8 cellular contexts compared by ENCODE assay signal in the genomic region with DNA sequence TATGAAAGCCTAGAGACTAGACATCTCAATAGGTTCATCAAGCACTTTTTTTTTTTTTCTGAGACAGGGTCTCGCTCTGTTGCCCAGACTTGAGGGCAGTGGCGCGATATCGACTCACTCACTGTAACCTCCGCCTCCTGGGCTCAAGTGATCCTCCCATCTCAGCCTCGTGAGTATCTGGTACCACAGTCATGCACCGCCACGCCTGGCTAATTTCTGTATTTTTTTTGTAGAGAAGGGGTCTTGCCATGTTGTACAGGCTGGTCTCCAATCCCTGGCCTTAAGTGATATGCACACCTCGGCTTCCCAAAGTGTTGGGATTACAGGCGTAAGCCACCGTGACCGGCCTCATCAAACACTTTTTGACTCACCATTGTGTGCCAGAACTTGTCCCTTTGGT. TPM values are rescaled to one million over a fixed set of nuclear protein-coding genes. Genes with fewer than 3 reads are reported as not detected.
DNase-seq lines count a peak whose midpoint lies in the region; ATAC-seq and TF ChIP-seq lines count a peak whose summit lies in the region.

No MANE protein-coding gene starts in this region.

- no peaks in the 10 kb centered on the region for H3K9me3 Mint-ChIP-seq in activated T-helper 1 cell treated with anti-CD3 and anti-CD28 coated beads, Interleukin-12 subunit alpha, Interleukin-12 subunit beta, Interleukin-2, Interleukin-4 antibody, amounts not matched to agents 30 ng/mL and 10 ng/mL and 1 ng/mL, durations not matched to agents 14 hours and 24 hours and 36 hours

- H3K36me3 Mint-ChIP-seq in activated T-helper 1 cell treated with anti-CD3 and anti-CD28 coated beads, Interleukin-12 subunit alpha, Interleukin-12 subunit beta, Interleukin-2, Interleukin-4 antibody, amounts not matched to agents 30 ng/mL and 10 ng/mL and 1 ng/mL, durations not matched to agents 14 hours and 24 hours and 36 hours (ENCODE audit: low read depth) = peaks cover 24% of the 10 kb centered on the region

- no peak for TF ChIP-seq CTCF in heart left ventricle (IDR thresholded peaks at IDR 0.05)
- no peak for TF ChIP-seq CTCF in kidney epithelial cell (IDR thresholded peaks at IDR 0.05; ENCODE audit: insufficient read depth, low read length, poor library complexity, severe bottlenecking)
- TF ChIP-seq CTCF in tibial artery (IDR thresholded peaks at IDR 0.05) = no peak

- H3K27ac ChIP-seq in heart left ventricle (peak overlapping the region; percentile 24 to 85 (median 72)), tibial artery (peak overlapping the region; percentile 68 to 85)

- intact Hi-C loops in heart left ventricle (cut with DNase I) = loop anchor here in 5 of 10 donors (2.0 to 10.0 kb wide), 6 partner anchors 97 to 217 kb away; a partner anchor contains a TSS
- intact Hi-C loops in Right ventricle myocardium superior (cut with DNase I) = no loop called here
- intact Hi-C loops in activated T-helper 1 cell treated with anti-CD3 and anti-CD28 coated beads, Interleukin-12 subunit alpha, Interleukin-12 subunit beta, Interleukin-2, Interleukin-4 antibody, amounts not matched to agents 30 ng/mL and 10 ng/mL and 1 ng/mL, durations not matched to agents 14 hours and 24 hours and 36 hours (cut with micrococcal nuclease) = loop anchor here (1.0 to 5.0 kb wide), 6 partner anchors 11 to 165 kb away; a partner anchor contains a TSS
- intact Hi-C loops in tibial artery (cut with DNase I; ENCODE audit: low total_unique reads) = no loop called here

- DNase-seq in heart left ventricle = no peak
- no peak for DNase-seq in Right ventricle myocardium superior
- no peak for DNase-seq in activated T-helper 1 cell treated with anti-CD3 and anti-CD28 coated beads, Interleukin-12 subunit alpha, Interleukin-12 subunit beta, Interleukin-2, Interleukin-4 antibody, amounts not matched to agents 30 ng/mL and 10 ng/mL and 1 ng/mL, durations not matched to agents 14 hours and 24 hours and 36 hours (ENCODE audit: low spot score)
- no peak for DNase-seq in kidney epithelial cell (ENCODE audit: low read depth)
- no peak for DNase-seq in tibial artery
- DNase-seq in NCI-H2171 (lab: John Stamatoyannopoulos, UW) = no peak
- DNase-seq in NCI-H526 treated with DMSO at 0.1 percent for 48 hours (lab: John Stamatoyannopoulos, UW) = no peak
- DNase-seq in effector CD4-positive, alpha-beta T cell = no peak

- H3K9me3 ChIP-seq in heart left ventricle (no peaks in the 10 kb centered on the region), tibial artery (no peaks in the 10 kb centered on the region)

- H3K27me3 ChIP-seq in heart left ventricle (no peaks in the 10 kb centered on the region), kidney epithelial cell (ENCODE audit: control insufficient read depth, insufficient read depth, low read length) (no peaks in the 10 kb centered on the region), tibial artery (no peaks in the 10 kb centered on the region)

- H3K36me3 ChIP-seq in heart left ventricle (peaks cover 0 to 21% (median 17%) of the 10 kb centered on the region in 9 donors), kidney epithelial cell (ENCODE audit: control insufficient read depth, insufficient read depth, low read length) (peaks cover 1% of the 10 kb centered on the region), tibial artery (peaks cover 3 to 23% (median 18%) of the 10 kb centered on the region in 3 donors)

- peak overlapping the region; percentile 45 for H3K27ac Mint-ChIP-seq in activated T-helper 1 cell treated with anti-CD3 and anti-CD28 coated beads, Interleukin-12 subunit alpha, Interleukin-12 subunit beta, Interleukin-2, Interleukin-4 antibody, amounts not matched to agents 30 ng/mL and 10 ng/mL and 1 ng/mL, durations not matched to agents 14 hours and 24 hours and 36 hours

- ATAC-seq in heart left ventricle (peak in 3 of 4 donors; percentile 2 to 19 (median 7)), Right ventricle myocardium superior (ENCODE audit: poor library complexity) (no peak)

- peak overlapping the region; percentile 56 to 86 (median 70) for H3K4me3 ChIP-seq in heart left ventricle
- H3K4me3 ChIP-seq in kidney epithelial cell (ENCODE audit: low read depth, low read length) = peak overlapping the region; percentile 89
- peak overlapping the region; percentile 60 to 69 for H3K4me3 ChIP-seq in tibial artery

- peak overlapping the region; percentile 100 for H3K4me3 Mint-ChIP-seq in activated T-helper 1 cell treated with anti-CD3 and anti-CD28 coated beads, Interleukin-12 subunit alpha, Interleukin-12 subunit beta, Interleukin-2, Interleukin-4 antibody, amounts not matched to agents 30 ng/mL and 10 ng/mL and 1 ng/mL, durations not matched to agents 14 hours and 24 hours and 36 hours

- 74 to 79% (median 77%) methylated on average over 12 of the region's 12 CpGs for WGBS in heart left ventricle, 4 donors

- TF ChIP-seq POLR2A in heart left ventricle (IDR thresholded peaks at IDR 0.05) = no peak

- peaks cover 3 to 27% (median 14%) of the 10 kb centered on the region in 12 donors for H3K4me1 ChIP-seq in heart left ventricle
- peaks cover 0 to 15% (median 15%) of the 10 kb centered on the region in 4 donors for H3K4me1 ChIP-seq in tibial artery

- H3K4me1 Mint-ChIP-seq in activated T-helper 1 cell treated with anti-CD3 and anti-CD28 coated beads, Interleukin-12 subunit alpha, Interleukin-12 subunit beta, Interleukin-2, Interleukin-4 antibody, amounts not matched to agents 30 ng/mL and 10 ng/mL and 1 ng/mL, durations not matched to agents 14 hours and 24 hours and 36 hours (ENCODE audit: low read depth) = peaks cover 37% of the 10 kb centered on the region

- H3K27me3 Mint-ChIP-seq in activated T-helper 1 cell treated with anti-CD3 and anti-CD28 coated beads, Interleukin-12 subunit alpha, Interleukin-12 subunit beta, Interleukin-2, Interleukin-4 antibody, amounts not matched to agents 30 ng/mL and 10 ng/mL and 1 ng/mL, durations not matched to agents 14 hours and 24 hours and 36 hours (ENCODE audit: insufficient read depth) = no peaks in the 10 kb centered on the region

RNA-seq across cellular contexts. Expression of a gene that starts 0.6 kb away (rescaled TPM):
- total RNA-seq in heart left ventricle = 10 to 100 TPM in 8 of 9 donors, 1 to 10 TPM in 1; 8.8 to 30.1 (median 12.6) TPM
- polyA plus RNA-seq in heart left ventricle = 10 to 100 TPM; 21.6 to 67.5 TPM
- 15.9 TPM for total RNA-seq in Right ventricle myocardium superior
- total RNA-seq in activated T-helper 1 cell treated with anti-CD3 and anti-CD28 coated beads, Interleukin-12 subunit alpha, Interleukin-12 subunit beta, Interleukin-2, Interleukin-4 antibody, amounts not matched to agents 30 ng/mL and 10 ng/mL and 1 ng/mL, durations not matched to agents 14 hours and 24 hours and 36 hours = 102 and 104 TPM in 2 replicates
- total RNA-seq in kidney epithelial cell = 19.1 and 21.8 TPM in 2 replicates

RNA-seq across cellular contexts. Expression of a gene that starts 10.3 kb away (rescaled TPM):
- total RNA-seq in heart left ventricle (100 to 1,000 TPM in 5 of 9 donors, 10 to 100 TPM in 4; 87.4 to 141 (median 111) TPM), Right ventricle myocardium superior (115 TPM), kidney epithelial cell (83.8 and 115 TPM in 2 replicates)
- polyA plus RNA-seq in heart left ventricle = 100 to 1,000 TPM in 1 of 2 donors, 10 to 100 TPM in 1; 75.8 to 101 TPM
- total RNA-seq in activated T-helper 1 cell treated with anti-CD3 and anti-CD28 coated beads, Interleukin-12 subunit alpha, Interleukin-12 subunit beta, Interleukin-2, Interleukin-4 antibody, amounts not matched to agents 30 ng/mL and 10 ng/mL and 1 ng/mL, durations not matched to agents 14 hours and 24 hours and 36 hours = 77.8 and 78.0 TPM in 2 replicates

RNA-seq across cellular contexts. Expression of a gene that starts 17.3 kb away (rescaled TPM):
- total RNA-seq in heart left ventricle = 1 to 10 TPM in 4 of 9 donors, under 1 TPM in 5; 0.52 to 2.4 (median 0.95) TPM
- 1 to 10 TPM; 1.2 to 3.0 TPM for polyA plus RNA-seq in heart left ventricle
- 1.6 TPM for total RNA-seq in Right ventricle myocardium superior
- not detected in 2 replicates for total RNA-seq in activated T-helper 1 cell treated with anti-CD3 and anti-CD28 coated beads, Interleukin-12 subunit alpha, Interleukin-12 subunit beta, Interleukin-2, Interleukin-4 antibody, amounts not matched to agents 30 ng/mL and 10 ng/mL and 1 ng/mL, durations not matched to agents 14 hours and 24 hours and 36 hours
- total RNA-seq in kidney epithelial cell = not detected in 2 replicates

RNA-seq across cellular contexts. Expression of a gene that starts 22.4 kb away (rescaled TPM):
- total RNA-seq in heart left ventricle (under 1 TPM in 1 of 9 donors, not detected in 8; 0.19 TPM), Right ventricle myocardium superior (not detected), kidney epithelial cell (not detected in 2 replicates)
- polyA plus RNA-seq in heart left ventricle = not detected
- 3.7 and 4.1 TPM in 2 replicates for total RNA-seq in activated T-helper 1 cell treated with anti-CD3 and anti-CD28 coated beads, Interleukin-12 subunit alpha, Interleukin-12 subunit beta, Interleukin-2, Interleukin-4 antibody, amounts not matched to agents 30 ng/mL and 10 ng/mL and 1 ng/mL, durations not matched to agents 14 hours and 24 hours and 36 hours

RNA-seq across cellular contexts. Expression of a gene that starts 29.5 kb away (rescaled TPM):
- total RNA-seq in heart left ventricle (1 to 10 TPM in 2 of 9 donors, under 1 TPM in 7; 0.09 to 5.1 (median 0.27) TPM), Right ventricle myocardium superior (0.56 TPM), kidney epithelial cell (8.0 and 9.4 TPM in 2 replicates)
- under 1 TPM; 0.11 to 0.25 TPM for polyA plus RNA-seq in heart left ventricle
- total RNA-seq in activated T-helper 1 cell treated with anti-CD3 and anti-CD28 coated beads, Interleukin-12 subunit alpha, Interleukin-12 subunit beta, Interleukin-2, Interleukin-4 antibody, amounts not matched to agents 30 ng/mL and 10 ng/mL and 1 ng/mL, durations not matched to agents 14 hours and 24 hours and 36 hours = 10.3 and 11.2 TPM in 2 replicates
